In the genomic region with DNA sequence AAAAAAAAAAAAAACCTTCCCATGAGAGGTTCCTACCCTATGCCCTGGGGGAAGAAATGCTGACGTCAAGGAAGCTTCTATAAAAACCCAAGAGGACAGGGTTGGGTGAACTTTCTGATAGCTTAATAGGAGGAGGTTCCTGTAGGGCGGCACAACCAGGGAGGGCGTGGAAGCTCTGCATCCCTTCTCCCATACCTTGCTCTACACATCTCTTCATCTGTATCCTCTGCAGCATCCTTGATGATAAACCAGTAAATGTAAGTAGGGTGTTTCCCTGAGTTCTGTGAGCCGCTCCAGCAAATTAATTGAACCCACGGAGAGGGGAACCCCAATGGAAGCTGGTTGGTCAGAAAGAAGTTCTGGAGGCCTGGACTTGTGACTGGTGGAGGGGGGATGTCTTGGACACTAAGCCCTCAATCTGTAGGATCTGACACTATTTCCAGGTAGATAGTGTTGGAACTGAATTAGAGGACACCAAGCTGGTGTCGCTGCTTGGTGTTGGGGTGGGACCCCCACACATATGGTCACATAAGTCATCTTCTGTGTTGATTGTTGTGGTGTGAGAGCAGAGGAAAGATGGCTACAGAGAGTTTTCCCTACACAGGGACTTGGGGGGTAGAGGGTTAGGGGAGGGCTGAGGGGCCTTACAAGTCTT, we compare ENCODE assay signal across 11 cellular contexts.
A peak's percentile ranks its signal among the peaks of the same experiment; 100 is the strongest.
DNase-seq lines count a peak whose midpoint lies in the region; ATAC-seq and TF ChIP-seq lines count a peak whose summit lies in the region.
"Had no signal": no experiment of that assay in that cellular context is flagged by ENCODE, and none has a peak within 500 bp of the region (broad histone marks: within the 10 kb centered on the region; RNA-seq: fewer than 3 reads in every experiment).

No MANE protein-coding gene starts in this region.

- peaks cover 0 to 3% (median 2%) of the 10 kb centered on the region in 3 donors for H3K27me3 Mint-ChIP-seq in immature natural killer cell (ENCODE audit: low read depth in 3 of 3)

- in situ Hi-C loops in GM13976 (cut with MboI; ENCODE audit: low sequenced_read_pairs, unreplicated experiment) = no loop called here
- in situ Hi-C loops in GM13977 (cut with MboI; ENCODE audit: low pct_unique_long_range_greater_than_20kb, low sequenced_read_pairs, unreplicated experiment) = no loop called here

- H3K36me3 Mint-ChIP-seq in immature natural killer cell = peaks cover 4 to 12% (median 4%) of the 10 kb centered on the region in 3 donors

- H3K4me1 Mint-ChIP-seq in immature natural killer cell = peaks cover 52 to 86% of the 10 kb centered on the region in 2 donors

- peak; percentile 42 for DNase-seq in GM13976 (ENCODE audit: low spot score)
- no peak for DNase-seq in immature natural killer cell
- no peak for DNase-seq in GM13977 (ENCODE audit: low spot score)
- no peak for DNase-seq in DMS114 treated with DMSO at 0.1 percent for 48 hours (lab: John Stamatoyannopoulos, UW; ENCODE audit: unreplicated experiment)
- DNase-seq in stimulated activated CD4-positive, alpha-beta T cell treated with anti-CD3 and anti-CD28 coated beads, Interleukin-2, amount 100 ng/mL, for 48 hours = no peak
- no peak for DNase-seq in NCI-H1417 (lab: John Stamatoyannopoulos, UW)
- DNase-seq: lower lobe of right lung, NCI-H1105 treated with DMSO at 0.1 percent for 48 hours, WERI-Rb-1 had no signal

- H3K27ac Mint-ChIP-seq in immature natural killer cell = peak overlapping the region in 5 of 6 donors; percentile 5 to 72 (median 46)

- TF ChIP-seq CTCF in GM13976 (IDR thresholded peaks at IDR 0.05; ENCODE audit: borderline replicate concordance, control extremely low read depth, extremely low read depth, insufficient read depth, missing control alignments) (no peak), GM13977 (IDR thresholded peaks at IDR 0.05; ENCODE audit: extremely low read depth, insufficient read depth, missing control alignments) (no peak)

- no peaks in the 10 kb centered on the region for H3K9me3 Mint-ChIP-seq in immature natural killer cell

- H3K4me3 Mint-ChIP-seq in immature natural killer cell = no peak overlapping the region

- ATAC-seq in GM19452 (IDR thresholded peaks at IDR 0.05; ENCODE audit: unreplicated experiment) (peak; percentile 53), HG03432 (IDR thresholded peaks at IDR 0.05; ENCODE audit: unreplicated experiment) (peak; percentile 62)
- ATAC-seq: lower lobe of right lung had no signal
